ENCODE assay signal across 14 cellular contexts in the genomic region with DNA sequence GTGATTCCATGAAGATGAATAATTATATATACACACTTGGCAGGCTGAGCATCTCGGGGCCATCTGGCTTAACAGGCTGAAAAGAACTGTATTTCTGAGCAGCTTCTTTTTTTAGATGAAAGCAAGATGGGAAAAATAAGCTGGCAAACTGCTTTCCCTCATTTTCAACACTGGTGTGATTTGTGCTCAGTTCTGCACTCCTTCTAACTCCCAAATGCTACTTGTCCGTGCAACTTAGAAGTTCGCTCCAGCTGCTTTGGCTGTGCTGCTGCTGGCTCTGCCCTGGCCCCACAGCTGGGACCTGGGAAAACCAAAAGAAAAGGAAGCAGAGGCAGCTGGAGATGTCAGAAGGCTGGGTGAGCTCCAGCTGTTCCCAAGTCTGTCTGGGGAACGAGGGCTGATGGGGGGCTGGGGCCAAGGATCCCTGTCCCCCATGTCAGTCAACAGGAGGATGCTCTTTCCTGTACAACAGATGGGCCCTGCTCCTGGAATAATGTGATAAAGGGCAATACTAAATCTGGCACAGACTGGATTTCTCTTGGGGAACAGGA. TPM values are rescaled to one million over a fixed set of nuclear protein-coding genes. Genes with fewer than 3 reads are reported as not detected.
DNase-seq lines count a peak whose midpoint lies in the region; TF ChIP-seq lines count a peak whose summit lies in the region.
"Had no signal": no experiment of that assay in that cellular context is flagged by ENCODE, and none has a peak within 500 bp of the region (broad histone marks: within the 10 kb centered on the region; RNA-seq: fewer than 3 reads in every experiment).

No MANE protein-coding gene starts in this region.

- H3K27ac Mint-ChIP-seq in T-helper 2 cell treated with Interferon-gamma antibody and Interleukin-4, amounts not matched to agents 5 μg/mL and 100 μg/mL, for 36 hours: no peak overlapping the region

- H3K36me3 Mint-ChIP-seq in T-helper 2 cell treated with Interferon-gamma antibody and Interleukin-4, amounts not matched to agents 5 μg/mL and 100 μg/mL, for 36 hours (ENCODE audit: low read depth): peaks cover 5% of the 10 kb centered on the region
- H3K36me3 Mint-ChIP-seq: natural killer cell treated with Interleukin-12 subunit alpha and Interleukin-12 subunit beta and Interleukin-15 and Interleukin-18, amount 100 ng/mL, for 72 hours had no signal

- no peaks in the 10 kb centered on the region for H3K9me3 Mint-ChIP-seq in T-helper 2 cell treated with Interferon-gamma antibody and Interleukin-4, amounts not matched to agents 5 μg/mL and 100 μg/mL, for 36 hours
- H3K9me3 Mint-ChIP-seq: natural killer cell treated with Interleukin-12 subunit alpha and Interleukin-12 subunit beta and Interleukin-15 and Interleukin-18, amount 100 ng/mL, for 72 hours had no signal

- H3K4me3 Mint-ChIP-seq in T-helper 2 cell treated with Interferon-gamma antibody and Interleukin-4, amounts not matched to agents 5 μg/mL and 100 μg/mL, for 36 hours: no peak overlapping the region
- H3K4me3 Mint-ChIP-seq: natural killer cell treated with Interleukin-12 subunit alpha and Interleukin-12 subunit beta and Interleukin-15 and Interleukin-18, amount 100 ng/mL, for 72 hours had no signal

- POLR2A ChIA-PET in AG04450 (lab: Yijun Ruan, JAX): interaction anchor here (1.0 kb wide), 1 partner anchor 30 kb away, joined by 3 read pairs; no protein-coding TSS in a partner anchor
- POLR2A ChIA-PET in RWPE1 (lab: Yijun Ruan, JAX; ENCODE audit: low non-redundant PET): no interaction called here

- DNase-seq in AG04450 (ENCODE audit: low read depth, low spot score) (peak; percentile 34), NCI-H2171 (lab: John Stamatoyannopoulos, UW) (peak; percentile 96), dorsolateral prefrontal cortex (peak in 5 of 10 donors; percentile 35 to 74 (median 54)), mucosa of gallbladder (ENCODE audit: low spot score) (peak; percentile 31), RKO (ENCODE audit: low spot score) (no peak), RWPE1 (ENCODE audit: low spot score) (no peak)
- DNase-seq in T-helper 2 cell treated with Interferon-gamma antibody and Interleukin-4, amounts not matched to agents 5 μg/mL and 100 μg/mL, for 36 hours (ENCODE audit: low spot score): no peak
- DNase-seq in stimulated activated CD4-positive, alpha-beta T cell treated with anti-CD3 and anti-CD28 coated beads, Interleukin-12 subunit alpha, Interleukin-12 subunit beta, amount 100 ng/mL, for 4 hours: no peak
- DNase-seq: activated naive CD4-positive, alpha-beta T cell treated with anti-CD3 and anti-CD28 coated beads, Interleukin-2, amount 50 U/mL, for 16 hours; MM.1S; NCI-H2227 treated with DMSO at 0.1 percent for 48 hours; spleen had no signal

- H3K4me3 ChIP-seq in AG04450 (ENCODE audit: low read depth, low read length): no peak overlapping the region
- no peak overlapping the region for H3K4me3 ChIP-seq in dorsolateral prefrontal cortex
- H3K4me3 ChIP-seq: spleen, upper lobe of left lung had no signal

- H3K27me3 Mint-ChIP-seq in T-helper 2 cell treated with Interferon-gamma antibody and Interleukin-4, amounts not matched to agents 5 μg/mL and 100 μg/mL, for 36 hours (ENCODE audit: low read depth): no peaks in the 10 kb centered on the region
- H3K27me3 Mint-ChIP-seq: natural killer cell treated with Interleukin-12 subunit alpha and Interleukin-12 subunit beta and Interleukin-15 and Interleukin-18, amount 100 ng/mL, for 72 hours had no signal

- peaks cover 7% of the 10 kb centered on the region for H3K4me1 Mint-ChIP-seq in T-helper 2 cell treated with Interferon-gamma antibody and Interleukin-4, amounts not matched to agents 5 μg/mL and 100 μg/mL, for 36 hours (ENCODE audit: low read depth)

- CTCF ChIA-PET in AG04450 (lab: Charles Lee): interaction anchor here (0.9 to 1.1 kb wide), 2 partner anchors 45 to 58 kb away, joined by 3 read pairs; a partner anchor contains a TSS
- CTCF ChIA-PET in RWPE1 (lab: Yijun Ruan, JAX): no interaction called here

- no peak for TF ChIP-seq CTCF in AG04450 (IDR thresholded peaks at IDR 0.05; ENCODE audit: low read depth, low read length)
- TF ChIP-seq CTCF in dorsolateral prefrontal cortex (IDR thresholded peaks at IDR 0.05 in 54 of 56, conservative IDR thresholded peaks at IDR 0.05 in 2 of 56; ENCODE audit: low read depth in 1 of 56, partially characterized antibody in 56 of 56): no peak
- no peak for TF ChIP-seq CTCF in RWPE1 (conservative IDR thresholded peaks at IDR 0.05; ENCODE audit: low read depth)

- peak overlapping the region; percentile 11 for H3K27ac ChIP-seq in AG04450 (ENCODE audit: low read depth, low read length)
- H3K27ac ChIP-seq in dorsolateral prefrontal cortex: peak overlapping the region in 39 of 59 donors; percentile 12 to 83 (median 53)
- no peak overlapping the region for H3K27ac ChIP-seq in RWPE1
- H3K27ac ChIP-seq: spleen, upper lobe of left lung had no signal

- peaks cover 4% of the 10 kb centered on the region for H3K9me3 ChIP-seq in AG04450 (ENCODE audit: control insufficient read depth, insufficient read depth, low read length)
- H3K9me3 ChIP-seq: upper lobe of left lung had no signal

- no peaks in the 10 kb centered on the region for H3K27me3 ChIP-seq in AG04450 (ENCODE audit: control insufficient read depth, insufficient read depth, low read length)
- H3K27me3 ChIP-seq in dorsolateral prefrontal cortex: no peaks in the 10 kb centered on the region
- H3K27me3 ChIP-seq: spleen, upper lobe of left lung had no signal

- intact Hi-C loops in dorsolateral prefrontal cortex (cut with DNase I): loop anchor here in 1 of 2 donors (1.0 kb wide), 1 partner anchor 39 kb away; no protein-coding TSS in a partner anchor

RNA-seq across cellular contexts. Expression of a gene that starts 44.9 kb away (rescaled TPM):
- polyA plus RNA-seq in AG04450 (2011; rRNA removed): 9.3 and 11.8 TPM in 2 replicates
- polyA minus RNA-seq in AG04450 (2011; rRNA and poly(A)+ RNA removed): 7.4 and 9.1 TPM in 2 replicates
- total RNA-seq in dorsolateral prefrontal cortex (10 to 100 TPM in 38 of 120 experiments, 1 to 10 TPM in 82; 3.7 to 19.3 (median 8.5) TPM), mucosa of gallbladder (43.6 TPM)

RNA-seq across cellular contexts. Expression of a gene that starts 46.7 kb away (rescaled TPM):
- polyA plus RNA-seq in AG04450 (2011; rRNA removed): 154 and 176 TPM in 2 replicates
- polyA minus RNA-seq in AG04450 (2011; rRNA and poly(A)+ RNA removed): 24.8 and 35.5 TPM in 2 replicates
- total RNA-seq in dorsolateral prefrontal cortex (1,000 to 10,000 TPM in 1 of 120 experiments, 100 to 1,000 TPM in 119; 153 to 1,009 (median 725) TPM), mucosa of gallbladder (48.7 TPM)

Comparison
In these comparisons a context has a peak if more than half of its experiments do, and no peak if none do; other contexts are left out.
1. DNase-seq: peak in AG04450 (single experiment), NCI-H2171 (single experiment) and mucosa of gallbladder (single experiment); none in T-helper 2 cell treated with Interferon-gamma antibody and Interleukin-4, amounts not matched to agents 5 μg/mL and 100 μg/mL, for 36 hours (single experiment), stimulated activated CD4-positive, alpha-beta T cell treated with anti-CD3 and anti-CD28 coated beads, Interleukin-12 subunit alpha, Interleukin-12 subunit beta, amount 100 ng/mL, for 4 hours (single experiment), RKO (single experiment) and RWPE1 (single experiment).